In the genomic region with DNA sequence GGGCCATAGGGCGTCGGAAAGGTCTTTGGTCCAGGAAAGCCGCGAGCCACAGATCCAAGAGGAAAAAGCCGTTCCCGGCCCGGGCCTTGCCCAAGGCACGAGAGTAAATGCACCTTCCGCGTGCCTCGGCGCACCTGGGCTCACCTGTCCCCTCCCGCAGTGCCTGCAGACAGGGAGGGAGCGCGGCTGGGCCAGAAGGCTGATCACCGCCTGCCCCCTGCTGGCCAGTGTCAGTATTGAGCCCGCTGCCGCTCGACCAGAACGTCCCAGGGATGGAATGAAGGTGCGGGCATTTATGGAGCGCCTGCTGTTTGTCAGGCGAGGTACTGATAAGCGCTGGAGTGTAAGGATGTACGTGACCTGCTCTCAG, we compare ENCODE assay signal across 8 cellular contexts. TPM values are rescaled to one million over a fixed set of nuclear protein-coding genes. Genes with fewer than 3 reads are reported as not detected.
DNase-seq lines count a peak whose midpoint lies in the region; ATAC-seq and TF ChIP-seq lines count a peak whose summit lies in the region.

No MANE protein-coding gene starts in this region.

- CTCF ChIA-PET in CD8-positive, alpha-beta memory T cell (lab: Charles Lee), result interaction anchor here (0.8 to 6.8 kb wide), 27 partner anchors 8 to 377 kb away, joined by 3 to 82 read pairs (median 4); no protein-coding TSS in a partner anchor

- no peaks in the 10 kb centered on the region for H3K36me3 ChIP-seq in CD8-positive, alpha-beta memory T cell (ENCODE audit: insufficient read depth, low read length)
- H3K36me3 ChIP-seq in thoracic aorta, result no peaks in the 10 kb centered on the region

- peaks cover 9 to 11% (median 10%) of the 10 kb centered on the region in 3 donors for H3K4me1 Mint-ChIP-seq in CD8-positive, alpha-beta memory T cell
- H3K4me1 Mint-ChIP-seq in activated naive CD8-positive, alpha-beta T cell (ENCODE audit: low read depth), result peaks cover 8% of the 10 kb centered on the region
- peaks cover 12% of the 10 kb centered on the region for H3K4me1 Mint-ChIP-seq in osteocyte (ENCODE audit: unreplicated experiment)

- no peak for TF ChIP-seq POLR2A in NB4 (IDR thresholded peaks at IDR 0.05; ENCODE audit: extremely low read depth, insufficient read length)

- H3K27me3 Mint-ChIP-seq in CD8-positive, alpha-beta memory T cell, result peaks cover 8 to 19% of the 10 kb centered on the region in 2 donors
- H3K27me3 Mint-ChIP-seq in activated naive CD8-positive, alpha-beta T cell, result no peaks in the 10 kb centered on the region
- no peaks in the 10 kb centered on the region for H3K27me3 Mint-ChIP-seq in osteocyte (ENCODE audit: unreplicated experiment)

- H3K4me3 Mint-ChIP-seq in CD8-positive, alpha-beta memory T cell, result peak overlapping the region; percentile 14 to 88 (median 83)
- H3K4me3 Mint-ChIP-seq in activated naive CD8-positive, alpha-beta T cell, result peak overlapping the region; percentile 83
- H3K4me3 Mint-ChIP-seq in osteocyte (ENCODE audit: unreplicated experiment), result peak overlapping the region; percentile 75

- H3K36me3 Mint-ChIP-seq in CD8-positive, alpha-beta memory T cell, result no peaks in the 10 kb centered on the region
- H3K36me3 Mint-ChIP-seq in activated naive CD8-positive, alpha-beta T cell, result no peaks in the 10 kb centered on the region
- no peaks in the 10 kb centered on the region for H3K36me3 Mint-ChIP-seq in osteocyte (ENCODE audit: unreplicated experiment)

- intact Hi-C loops in Right ventricle myocardium superior (cut with DNase I), result loop anchor here (1.0 to 10.0 kb wide), 4 partner anchors 72 to 205 kb away; partner anchors contain the start of gene PLCG1

- ATAC-seq in GM21723 (IDR thresholded peaks at IDR 0.05; ENCODE audit: unreplicated experiment), result peak; percentile 79
- peak; percentile 89 for ATAC-seq in Right ventricle myocardium superior (ENCODE audit: poor library complexity)
- peak; percentile 45 for ATAC-seq in thoracic aorta (ENCODE audit: insufficient number of reproducible peaks, low FRiP score, low read depth)

- TF ChIP-seq CTCF in NB4 (IDR thresholded peaks at IDR 0.05; ENCODE audit: low read depth, low read length), result peak; percentile 88
- peak; percentile 100 for TF ChIP-seq CTCF in osteocyte (IDR thresholded peaks at IDR 0.05)
- TF ChIP-seq CTCF in thoracic aorta (IDR thresholded peaks at IDR 0.05), result peak; percentile 100

- H3K4me3 ChIP-seq in CD8-positive, alpha-beta memory T cell (ENCODE audit: low read length), result peak overlapping the region; percentile 60
- H3K4me3 ChIP-seq in NB4 (ENCODE audit: low read depth, low read length) (no peak overlapping the region), thoracic aorta (peak overlapping the region; percentile 66)

- DNase-seq in CD8-positive, alpha-beta memory T cell, result peak; percentile 74 to 86 (median 80)
- DNase-seq in NB4 (ENCODE audit: low read depth) (peak; percentile 65), SKM-1 treated with dmso at 0.1 percent for 144 hours (lab: John Stamatoyannopoulos, UW; ENCODE audit: unreplicated experiment) (peak; percentile 45), Right ventricle myocardium superior (peak; percentile 91), osteocyte (ENCODE audit: extremely low spot score, unreplicated experiment) (peak; percentile 92), thoracic aorta (ENCODE audit: low spot score) (no peak)

- H3K27ac ChIP-seq in CD8-positive, alpha-beta memory T cell (ENCODE audit: low read depth, low read length), result no peak overlapping the region
- H3K27ac ChIP-seq in thoracic aorta, result peak overlapping the region; percentile 68 to 83

- H3K27ac Mint-ChIP-seq in CD8-positive, alpha-beta memory T cell, result peak overlapping the region in 4 of 8 donors; percentile 14 to 77 (median 36)
- H3K27ac Mint-ChIP-seq in activated naive CD8-positive, alpha-beta T cell, result peak overlapping the region; percentile 34
- peak overlapping the region; percentile 80 for H3K27ac Mint-ChIP-seq in osteocyte (ENCODE audit: unreplicated experiment)

- no peaks in the 10 kb centered on the region for H3K9me3 ChIP-seq in CD8-positive, alpha-beta memory T cell (ENCODE audit: low read length)
- H3K9me3 ChIP-seq in thoracic aorta, result no peaks in the 10 kb centered on the region

- no peaks in the 10 kb centered on the region for H3K9me3 Mint-ChIP-seq in CD8-positive, alpha-beta memory T cell
- no peaks in the 10 kb centered on the region for H3K9me3 Mint-ChIP-seq in activated naive CD8-positive, alpha-beta T cell (ENCODE audit: low read depth)
- no peaks in the 10 kb centered on the region for H3K9me3 Mint-ChIP-seq in osteocyte (ENCODE audit: unreplicated experiment)

- H3K27me3 ChIP-seq in CD8-positive, alpha-beta memory T cell (ENCODE audit: insufficient read depth, low read length, poor library complexity, severe bottlenecking), result no peaks in the 10 kb centered on the region
- H3K27me3 ChIP-seq in thoracic aorta (replicated peaks; ENCODE audit: insufficient read depth), result no peaks in the 10 kb centered on the region

- peaks cover 7% of the 10 kb centered on the region for H3K4me1 ChIP-seq in CD8-positive, alpha-beta memory T cell (ENCODE audit: insufficient read depth, low read length)
- peaks cover 3 to 22% of the 10 kb centered on the region in 2 donors for H3K4me1 ChIP-seq in thoracic aorta (ENCODE audit: control insufficient read depth in 1 of 2, low read depth in 2 of 2)

- POLR2A ChIA-PET in CD8-positive, alpha-beta memory T cell (lab: Charles Lee), result interaction anchor here (0.7 to 0.9 kb wide), 3 partner anchors 167 to 267 kb away, joined by 3 read pairs; no protein-coding TSS in a partner anchor

RNA-seq across cellular contexts. Expression of gene LPIN3, which starts 0.7 kb away (rescaled TPM):
- under 1 TPM; 0.46 to 0.53 TPM for total RNA-seq in CD8-positive, alpha-beta memory T cell
- not detected for polyA plus RNA-seq in CD8-positive, alpha-beta memory T cell
- total RNA-seq in Right ventricle myocardium superior (18.6 TPM), osteocyte (2.9 and 3.2 TPM in 2 replicates), thoracic aorta (10 to 100 TPM; 28.7 to 29.6 TPM)

RNA-seq across cellular contexts. Expression of gene ZHX3, which starts 22.4 kb away (rescaled TPM):
- 10 to 100 TPM; 12.7 to 15.3 TPM for total RNA-seq in CD8-positive, alpha-beta memory T cell
- 12.1 TPM for polyA plus RNA-seq in CD8-positive, alpha-beta memory T cell
- total RNA-seq in Right ventricle myocardium superior (31.7 TPM), osteocyte (43.1 and 44.5 TPM in 2 replicates), thoracic aorta (10 to 100 TPM; 60.8 to 74.9 TPM)

RNA-seq across cellular contexts. Expression of gene EMILIN3, which starts 26.7 kb away (rescaled TPM):
- not detected for total RNA-seq in CD8-positive, alpha-beta memory T cell
- not detected for polyA plus RNA-seq in CD8-positive, alpha-beta memory T cell
- total RNA-seq in Right ventricle myocardium superior, result 5.6 TPM
- total RNA-seq in osteocyte, result 1.5 and 2.1 TPM in 2 replicates
- under 1 TPM; 0.14 to 0.27 TPM for total RNA-seq in thoracic aorta
